Comparison of ENCODE assay signal across 10 cellular contexts in the genomic region with DNA sequence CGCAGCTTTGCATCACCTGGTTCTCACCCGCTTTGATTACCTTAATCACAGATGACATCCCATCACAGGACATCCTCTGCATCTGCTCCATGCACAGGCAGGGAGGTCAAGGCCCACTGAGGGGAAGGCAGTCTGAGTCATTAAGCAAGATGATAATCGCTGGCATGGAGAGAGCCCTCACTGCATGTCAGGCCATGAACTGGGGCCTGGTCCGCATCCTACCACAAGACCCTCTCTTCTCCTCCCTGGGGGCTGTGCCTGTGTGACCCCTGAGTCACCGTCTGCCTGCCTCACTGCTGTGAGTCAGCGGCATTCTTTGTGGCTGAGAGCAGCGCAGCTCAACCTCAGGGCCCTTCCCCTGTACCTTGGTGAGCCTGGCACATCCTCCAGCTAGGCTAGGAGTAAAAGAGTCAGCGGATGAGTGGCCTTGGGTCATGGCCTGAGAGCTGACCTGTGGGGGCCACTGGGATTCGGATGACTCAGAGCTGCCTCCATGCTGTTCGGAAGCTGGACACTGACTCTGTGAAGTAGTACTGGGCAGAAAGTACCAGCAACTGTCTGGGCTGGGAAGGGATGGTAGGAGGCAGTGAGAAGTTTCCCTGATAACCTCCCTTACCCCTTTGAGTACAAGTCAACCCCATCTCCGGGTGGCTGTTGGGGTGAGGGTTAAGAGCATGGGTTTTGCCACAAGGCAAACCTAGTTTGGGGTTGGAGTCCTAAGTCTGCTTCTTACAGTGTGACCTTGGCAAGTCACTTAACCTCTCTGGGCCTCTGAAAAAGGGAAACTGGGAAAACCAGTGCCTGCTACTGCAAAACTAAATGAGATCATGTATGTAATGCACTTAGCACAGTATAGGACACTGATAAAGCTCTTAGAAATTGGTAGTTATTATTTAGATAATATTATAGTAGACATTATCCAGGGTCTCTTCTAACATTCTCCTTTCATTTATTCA. TPM values are rescaled to one million over a fixed set of nuclear protein-coding genes. Genes with fewer than 3 reads are reported as not detected.
DNase-seq lines count a peak whose midpoint lies in the region; ATAC-seq and TF ChIP-seq lines count a peak whose summit lies in the region.
"Had no signal": no experiment of that assay in that cellular context is flagged by ENCODE, and none has a peak within 500 bp of the region (broad histone marks: within the 10 kb centered on the region; RNA-seq: fewer than 3 reads in every experiment).

No MANE protein-coding gene starts in this region.

- H3K4me3 ChIP-seq in hepatocyte: no peak overlapping the region

- DNase-seq in activated naive CD8-positive, alpha-beta T cell treated with anti-CD3 and anti-CD28 coated beads, Interleukin-2, amount 50 U/mL, for 24 hours: peak; percentile 18
- DNase-seq in activated naive CD8-positive, alpha-beta T cell treated with anti-CD3 and anti-CD28 coated beads for 36 hours: no peak
- DNase-seq in SW480 (ENCODE audit: low spot score) (peak; percentile 88), hepatocyte (ENCODE audit: low spot score) (peak; percentile 83), type B pancreatic cell (ENCODE audit: extremely low spot score, unreplicated experiment) (no peak), substantia nigra (lab: John Stamatoyannopoulos, UW) (no peak)
- no peak for DNase-seq in stimulated activated naive CD4-positive, alpha-beta T cell treated with Interleukin-2 at 50 U/mL for 16 hours (lab: John Stamatoyannopoulos, UW)
- DNase-seq in activated CD4-positive, CD25-positive, alpha-beta regulatory T cell treated with anti-CD3 and anti-CD28 coated beads, Interleukin-2, amount 50 U/mL, for 72 hours: no peak
- DNase-seq: DMS79 had no signal

- 49% methylated on average over 11 of the region's 11 CpGs for WGBS in hepatocyte (ENCODE audit: low lambda C conversion rate, missing lambda C conversion rate)

- no peak overlapping the region for H2AFZ ChIP-seq in hepatocyte

- no peaks in the 10 kb centered on the region for H4K20me1 ChIP-seq in hepatocyte (ENCODE audit: insufficient read depth, poor library complexity, severe bottlenecking)

- H3K27ac Mint-ChIP-seq in activated naive CD8-positive, alpha-beta T cell treated with anti-CD3 and anti-CD28 coated beads, Interleukin-2, amount 50 U/mL, for 24 hours: no peak overlapping the region
- no peak overlapping the region for H3K27ac Mint-ChIP-seq in activated naive CD8-positive, alpha-beta T cell treated with anti-CD3 and anti-CD28 coated beads for 36 hours
- H3K27ac Mint-ChIP-seq in type B pancreatic cell: peak overlapping the region; percentile 56

- H3K9me3 Mint-ChIP-seq in activated naive CD8-positive, alpha-beta T cell treated with anti-CD3 and anti-CD28 coated beads, Interleukin-2, amount 50 U/mL, for 24 hours: no peaks in the 10 kb centered on the region
- no peaks in the 10 kb centered on the region for H3K9me3 Mint-ChIP-seq in activated naive CD8-positive, alpha-beta T cell treated with anti-CD3 and anti-CD28 coated beads for 36 hours
- H3K9me3 Mint-ChIP-seq in type B pancreatic cell: no peaks in the 10 kb centered on the region

- no peak overlapping the region for H3K4me2 ChIP-seq in hepatocyte

- no peak overlapping the region for H3K4me3 Mint-ChIP-seq in activated naive CD8-positive, alpha-beta T cell treated with anti-CD3 and anti-CD28 coated beads, Interleukin-2, amount 50 U/mL, for 24 hours
- no peak overlapping the region for H3K4me3 Mint-ChIP-seq in activated naive CD8-positive, alpha-beta T cell treated with anti-CD3 and anti-CD28 coated beads for 36 hours
- no peak overlapping the region for H3K4me3 Mint-ChIP-seq in type B pancreatic cell

- H3K27me3 ChIP-seq in hepatocyte: no peaks in the 10 kb centered on the region

- H3K36me3 Mint-ChIP-seq in activated naive CD8-positive, alpha-beta T cell treated with anti-CD3 and anti-CD28 coated beads, Interleukin-2, amount 50 U/mL, for 24 hours (ENCODE audit: low read depth): no peaks in the 10 kb centered on the region
- no peaks in the 10 kb centered on the region for H3K36me3 Mint-ChIP-seq in activated naive CD8-positive, alpha-beta T cell treated with anti-CD3 and anti-CD28 coated beads for 36 hours
- H3K36me3 Mint-ChIP-seq in type B pancreatic cell: no peaks in the 10 kb centered on the region

- H3K27ac ChIP-seq in hepatocyte: peak overlapping the region; percentile 85
- H3K27ac ChIP-seq in substantia nigra (ENCODE audit: low read depth, low read length, poor library complexity, severe bottlenecking): no peak overlapping the region

- H3K27me3 Mint-ChIP-seq in activated naive CD8-positive, alpha-beta T cell treated with anti-CD3 and anti-CD28 coated beads, Interleukin-2, amount 50 U/mL, for 24 hours: peaks cover 4% of the 10 kb centered on the region
- no peaks in the 10 kb centered on the region for H3K27me3 Mint-ChIP-seq in activated naive CD8-positive, alpha-beta T cell treated with anti-CD3 and anti-CD28 coated beads for 36 hours
- no peaks in the 10 kb centered on the region for H3K27me3 Mint-ChIP-seq in type B pancreatic cell

- H3K9me3 ChIP-seq in hepatocyte (ENCODE audit: low read depth): no peaks in the 10 kb centered on the region

- H3K4me1 ChIP-seq in hepatocyte (ENCODE audit: insufficient read depth): peaks cover 36% of the 10 kb centered on the region

- ATAC-seq in activated naive CD8-positive, alpha-beta T cell treated with anti-CD3 and anti-CD28 coated beads, Interleukin-2, amount 50 U/mL, for 24 hours: peak; percentile 87

- no peaks in the 10 kb centered on the region for H3K9me2 ChIP-seq in hepatocyte (replicated peaks; ENCODE audit: insufficient read depth)

- H3K4me1 Mint-ChIP-seq in activated naive CD8-positive, alpha-beta T cell treated with anti-CD3 and anti-CD28 coated beads, Interleukin-2, amount 50 U/mL, for 24 hours: peaks cover 13% of the 10 kb centered on the region
- no peaks in the 10 kb centered on the region for H3K4me1 Mint-ChIP-seq in activated naive CD8-positive, alpha-beta T cell treated with anti-CD3 and anti-CD28 coated beads for 36 hours
- H3K4me1 Mint-ChIP-seq in type B pancreatic cell (ENCODE audit: unreplicated experiment): peaks cover 55% of the 10 kb centered on the region

- H3K36me3 ChIP-seq in hepatocyte (replicated peaks; ENCODE audit: insufficient read depth, low read depth): no peaks in the 10 kb centered on the region

- TF ChIP-seq CTCF in hepatocyte (IDR thresholded peaks at IDR 0.05; ENCODE audit: poor library complexity): no peak
- TF ChIP-seq CTCF in type B pancreatic cell (conservative IDR thresholded peaks at IDR 0.05): no peak

- no peaks in the 10 kb centered on the region for H3K79me2 ChIP-seq in hepatocyte

RNA-seq across cellular contexts. Expression of a gene that starts 14.6 kb away (rescaled TPM):
- total RNA-seq in activated naive CD8-positive, alpha-beta T cell treated with anti-CD3 and anti-CD28 coated beads for 36 hours: not detected
- total RNA-seq in hepatocyte: 18.4 and 27.9 TPM in 2 replicates
- polyA plus RNA-seq in hepatocyte: 27.1 and 42.8 TPM in 2 replicates
- 1.4 and 4.6 TPM in 2 replicates for total RNA-seq in type B pancreatic cell (ENCODE audit: low replicate concordance)
- total RNA-seq: T-helper 1 cell treated with Interleukin-12 subunit alpha and Interleukin-12 subunit beta and Interleukin-4 antibody, amounts not matched to agents 30 ng/mL and 1 ng/mL, for 36 hours had no signal

RNA-seq across cellular contexts. Expression of a gene that starts 27.8 kb away (rescaled TPM):
- not detected for total RNA-seq in activated naive CD8-positive, alpha-beta T cell treated with anti-CD3 and anti-CD28 coated beads for 36 hours
- total RNA-seq in hepatocyte: 0.88 and 2.6 TPM in 2 replicates
- polyA plus RNA-seq in hepatocyte: 1.0 and 1.2 TPM in 2 replicates
- 0.26 and 3.7 TPM in 2 replicates for total RNA-seq in type B pancreatic cell (ENCODE audit: low replicate concordance)
- total RNA-seq: T-helper 1 cell treated with Interleukin-12 subunit alpha and Interleukin-12 subunit beta and Interleukin-4 antibody, amounts not matched to agents 30 ng/mL and 1 ng/mL, for 36 hours had no signal

RNA-seq across cellular contexts. Expression of a gene that starts 40.2 kb away (rescaled TPM):
- 100 to 1,000 TPM; 138 to 140 TPM for total RNA-seq in activated naive CD8-positive, alpha-beta T cell treated with anti-CD3 and anti-CD28 coated beads for 36 hours
- total RNA-seq in hepatocyte (19.9 and 21.2 TPM in 2 replicates), type B pancreatic cell (ENCODE audit: low replicate concordance) (42.6 and 65.3 TPM in 2 replicates)
- 22.5 and 24.0 TPM in 2 replicates for polyA plus RNA-seq in hepatocyte

Comparison
In these comparisons a context has a peak if more than half of its experiments do, and no peak if none do; other contexts are left out.
1. DNase-seq: peak in activated naive CD8-positive, alpha-beta T cell treated with anti-CD3 and anti-CD28 coated beads, Interleukin-2, amount 50 U/mL, for 24 hours (single experiment), SW480 (single experiment) and hepatocyte (single experiment); none in activated naive CD8-positive, alpha-beta T cell treated with anti-CD3 and anti-CD28 coated beads for 36 hours (single experiment), type B pancreatic cell (single experiment), stimulated activated naive CD4-positive, alpha-beta T cell treated with Interleukin-2 at 50 U/mL for 16 hours (single experiment), substantia nigra (0 of 49) and activated CD4-positive, CD25-positive, alpha-beta regulatory T cell treated with anti-CD3 and anti-CD28 coated beads, Interleukin-2, amount 50 U/mL, for 72 hours (single experiment).